In the genomic region with DNA sequence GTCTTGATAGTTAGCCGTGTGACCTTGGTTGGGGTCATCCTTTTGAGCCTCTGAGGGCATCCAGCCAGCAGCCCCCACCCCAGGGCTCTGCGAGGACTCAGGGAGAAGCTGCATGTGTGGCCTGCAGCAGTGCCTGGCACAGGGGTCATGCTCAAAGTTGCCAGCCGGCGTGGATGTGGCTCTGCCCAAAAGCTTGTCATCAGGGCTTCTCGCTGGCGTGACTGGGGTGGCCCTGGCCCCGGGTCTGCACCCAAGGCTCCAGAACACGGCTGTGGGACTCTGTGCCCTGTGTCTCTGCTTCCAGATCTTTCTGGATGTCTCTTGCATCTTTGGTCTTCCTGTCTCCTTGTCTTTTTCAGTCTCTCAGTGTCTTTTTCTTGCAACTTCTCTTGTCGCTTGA, we compare ENCODE assay signal across 23 cellular contexts.
"Had no signal": no experiment of that assay in that cellular context is flagged by ENCODE, and none has a peak within 500 bp of the region (broad histone marks: within the 10 kb centered on the region; RNA-seq: fewer than 3 reads in every experiment).

No MANE protein-coding gene starts in this region.

- DNase-seq: Kasumi-1, MM.1S, NCI-H1092 treated with DMSO at 0.1 percent for 48 hours, NCI-H1436, NCI-H187, NCI-H2029, NCI-H2081 treated with DMSO at 0.1 percent for 48 hours, NCI-H2171 treated with DMSO at 0.1 percent for 48 hours, NCI-H345, NCI-H446 treated with DMSO at 0.1 percent for 48 hours, NCI-H510A treated with DMSO at 0.1 percent for 48 hours, NCI-H526 treated with DMSO at 0.1 percent for 48 hours, NCI-H748 treated with DMSO at 0.1 percent for 48 hours, PC-3, Peyer's patch, SHP77 treated with DMSO at 0.1 percent for 48 hours, SJCRH30 had no signal

- FAIRE-seq: HTR-8/SVneo, K562 had no signal

- H3K36me3 ChIP-seq: Peyer's patch had no signal

- H3K27me3 ChIP-seq: Peyer's patch, SJCRH30 had no signal

- H3K9me3 ChIP-seq: Peyer's patch, SJCRH30 had no signal

- H3K4me3 ChIP-seq: K562, Peyer's patch, SJCRH30 had no signal

- H3K4me1 ChIP-seq: Peyer's patch, SJCRH30 had no signal

- H3K4me2 ChIP-seq: KMS-11 had no signal

- H3K27ac ChIP-seq: HL-60, KMS-11, Peyer's patch, SJCRH30 had no signal

- ATAC-seq: K562, PC-3, Right ventricle myocardium inferior, SK-N-SH treated with all-trans-retinoic acid at 6 μM for 48 hours had no signal
